Comparison of ENCODE assay signal across 14 cellular contexts in the genomic region with DNA sequence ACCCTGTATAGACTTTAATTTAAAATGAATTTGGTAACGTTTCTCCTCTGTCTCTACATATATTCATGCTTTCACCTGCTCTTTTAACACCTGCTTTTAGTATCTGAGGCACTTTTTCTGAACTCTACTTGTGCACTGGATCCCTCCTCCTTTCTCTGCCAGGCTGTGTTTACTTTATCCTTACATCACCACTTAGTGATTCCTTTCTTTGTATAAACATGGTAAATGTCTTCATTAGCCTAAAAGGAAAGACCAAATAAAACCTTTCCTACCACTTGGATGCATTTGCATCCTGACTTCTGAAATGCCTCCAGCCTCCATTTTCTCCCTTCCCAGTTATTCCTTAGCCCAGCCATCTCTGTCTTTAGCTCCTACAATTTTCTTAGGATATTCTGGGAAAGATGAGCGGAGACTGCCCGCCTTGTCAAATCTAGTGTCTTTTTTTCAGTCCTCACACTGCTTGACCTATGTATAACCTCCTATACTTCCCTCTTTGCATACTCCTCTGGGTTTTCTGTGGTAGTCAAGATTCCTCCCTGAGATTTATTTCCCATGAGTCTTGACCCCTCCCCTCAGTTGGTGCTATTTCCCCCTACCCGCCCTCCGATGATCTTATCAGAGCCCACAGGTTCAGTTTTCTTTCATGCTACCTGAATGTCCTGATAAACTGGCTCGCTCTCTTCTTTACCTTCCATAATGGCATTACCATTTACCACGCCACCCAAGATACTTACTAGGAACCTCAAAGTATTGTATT. TPM values are rescaled to one million over a fixed set of nuclear protein-coding genes. Genes with fewer than 3 reads are reported as not detected.
DNase-seq lines count a peak whose midpoint lies in the region; ATAC-seq and TF ChIP-seq lines count a peak whose summit lies in the region.
"Had no signal": no experiment of that assay in that cellular context is flagged by ENCODE, and none has a peak within 500 bp of the region (broad histone marks: within the 10 kb centered on the region; RNA-seq: fewer than 3 reads in every experiment).

No MANE protein-coding gene starts in this region.

- H3K9me3 ChIP-seq in colonic mucosa = no peaks in the 10 kb centered on the region
- H3K9me3 ChIP-seq: BE2C had no signal

- CTCF ChIA-PET in T-cell (lab: Charles Lee) = no interaction called here

- H3K4me3 ChIP-seq in colonic mucosa = no peak overlapping the region
- H3K4me3 ChIP-seq: GM12878, lung, smooth muscle cell had no signal

- H3K9me3 Mint-ChIP-seq in nephron progenitor cell (peaks cover 7% of the 10 kb centered on the region), T-cell (no peaks in the 10 kb centered on the region)

- no peaks in the 10 kb centered on the region for H3K4me1 ChIP-seq in colonic mucosa
- H3K4me1 ChIP-seq: BE2C had no signal

- peaks cover 11% of the 10 kb centered on the region for H3K4me1 Mint-ChIP-seq in nephron progenitor cell
- peaks cover 0 to 9% (median 6%) of the 10 kb centered on the region in 3 donors for H3K4me1 Mint-ChIP-seq in T-cell

- TF ChIP-seq CTCF in colonic mucosa (IDR thresholded peaks at IDR 0.05) (no peak), nephron progenitor cell (IDR thresholded peaks at IDR 0.05) (no peak)

- intact Hi-C loops in colonic mucosa (cut with DNase I) = no loop called here

- peak overlapping the region; percentile 17 for H3K27ac ChIP-seq in colonic mucosa

- peak overlapping the region; percentile 24 for H3K27ac Mint-ChIP-seq in nephron progenitor cell
- no peak overlapping the region for H3K27ac Mint-ChIP-seq in T-cell

- ATAC-seq in GM18498 (IDR thresholded peaks at IDR 0.05; ENCODE audit: unreplicated experiment) (no peak), T-cell (replicated peaks in 1 of 4) (no peak)
- ATAC-seq: GM12878; stimulated activated naive CD8-positive, alpha-beta T cell treated with anti-CD3 and anti-CD28 coated beads, Interleukin-15, Interleukin-2, amounts not matched to agents 100 U/mL and 50 U/mL, for 24 hours had no signal

- no peak overlapping the region for H3K9ac ChIP-seq in colonic mucosa (ENCODE audit: low read depth in 2 of 2, low read length in 2 of 2)

- H3K4me3 Mint-ChIP-seq in nephron progenitor cell (no peak overlapping the region), T-cell (no peak overlapping the region)

- H3K27me3 ChIP-seq in colonic mucosa = no peaks in the 10 kb centered on the region
- H3K27me3 ChIP-seq: BE2C had no signal

- peaks cover 40% of the 10 kb centered on the region for H3K36me3 Mint-ChIP-seq in nephron progenitor cell (ENCODE audit: low read depth)
- peaks cover 43% of the 10 kb centered on the region for H3K36me3 Mint-ChIP-seq in T-cell

- DNase-seq in NCI-H82 (lab: John Stamatoyannopoulos, UW) = peak; percentile 46
- no peak for DNase-seq in NCI-H82 treated with DMSO at 0.1 percent for 48 hours (lab: John Stamatoyannopoulos, UW; ENCODE audit: unreplicated experiment)
- DNase-seq in NCI-H146 (lab: John Stamatoyannopoulos, UW) = peak; percentile 44
- DNase-seq in colonic mucosa = no peak
- no peak for DNase-seq in nephron progenitor cell
- no peak for DNase-seq in T-cell
- DNase-seq in activated CD4-positive, CD25-positive, alpha-beta regulatory T cell (lab: John Stamatoyannopoulos, UW) = no peak
- DNase-seq: BE2C; erythroblast; stimulated activated naive CD8-positive, alpha-beta T cell treated with anti-CD3 and anti-CD28 coated beads, Interleukin-15, Interleukin-2, amounts not matched to agents 100 U/mL and 50 U/mL, for 24 hours had no signal

- POLR2A ChIA-PET in T-cell (lab: Charles Lee) = interaction anchor here in 1 of 2 donors (0.5 kb wide), 1 partner anchor 65 kb away, joined by 3 read pairs; no protein-coding TSS in a partner anchor

- H3K27me3 Mint-ChIP-seq in nephron progenitor cell (ENCODE audit: low read depth, poor library complexity) = no peaks in the 10 kb centered on the region
- no peaks in the 10 kb centered on the region for H3K27me3 Mint-ChIP-seq in T-cell

- H3K36me3 ChIP-seq in colonic mucosa = peaks cover 9% of the 10 kb centered on the region
- H3K36me3 ChIP-seq: BE2C had no signal

RNA-seq across cellular contexts. Expression of a gene that starts 44.8 kb away (rescaled TPM):
- total RNA-seq in colonic mucosa = 10 to 100 TPM; 11.1 to 31.5 TPM
- 10 to 100 TPM; 19.9 to 69.9 (median 25.1) TPM for total RNA-seq in T-cell

Comparison
In these comparisons a context has a peak if more than half of its experiments do, and no peak if none do; other contexts are left out.
1. DNase-seq: peak in NCI-H82 (single experiment) and NCI-H146 (single experiment); none in NCI-H82 treated with DMSO at 0.1 percent for 48 hours (single experiment), colonic mucosa (single experiment), nephron progenitor cell (single experiment), T-cell (0 of 34) and activated CD4-positive, CD25-positive, alpha-beta regulatory T cell (0 of 4).